Comparison of ENCODE assay signal across 12 cellular contexts in the genomic region with DNA sequence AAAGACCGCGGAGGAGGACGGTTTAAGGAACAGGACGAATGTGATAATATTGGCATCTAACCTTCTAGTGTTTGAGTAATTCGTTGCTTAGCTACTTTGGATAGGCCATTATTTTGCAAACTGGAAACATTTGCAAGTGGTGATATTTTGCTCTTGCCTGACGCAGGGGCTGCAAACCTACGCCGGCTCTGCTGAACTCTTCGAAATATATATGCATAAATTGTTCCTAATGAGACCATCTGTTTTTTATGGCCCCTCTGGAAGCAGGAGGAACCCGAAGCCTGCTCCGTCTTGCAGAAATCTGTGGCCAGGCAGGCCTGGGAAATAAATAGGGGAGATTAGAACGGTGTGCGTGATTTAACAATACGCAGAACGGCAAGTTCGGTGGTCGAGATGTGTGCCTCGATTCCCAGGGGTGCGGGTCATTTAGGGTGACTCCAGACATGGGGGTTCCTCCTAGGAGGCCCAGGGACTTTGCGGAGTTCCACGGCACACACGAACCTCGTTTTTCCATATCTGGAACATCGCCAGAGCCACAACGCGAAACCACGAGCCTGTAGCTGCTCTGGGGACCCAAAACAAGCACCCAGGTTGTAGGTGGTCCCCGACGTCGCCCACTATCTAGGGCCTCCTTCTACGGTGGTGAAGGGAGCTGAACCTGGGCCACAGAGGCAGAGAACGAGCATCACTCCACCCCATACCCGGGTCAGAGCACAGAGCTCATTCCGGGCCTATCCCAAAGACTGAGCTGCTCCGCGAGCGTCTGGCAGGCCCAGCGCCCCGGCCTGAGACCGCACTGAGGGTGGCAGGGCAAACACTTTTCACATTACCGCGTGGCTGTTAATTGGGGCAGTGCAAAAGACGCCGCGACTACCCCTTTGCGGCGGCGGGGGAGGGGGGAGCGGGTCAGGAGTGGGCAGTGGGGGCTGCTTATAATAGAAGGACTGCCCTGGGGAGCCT.
DNase-seq lines count a peak whose midpoint lies in the region; ATAC-seq, FAIRE-seq and TF ChIP-seq lines count a peak whose summit lies in the region.
"Had no signal": no experiment of that assay in that cellular context is flagged by ENCODE, and none has a peak within 500 bp of the region (broad histone marks: within the 10 kb centered on the region; RNA-seq: fewer than 3 reads in every experiment).

No MANE protein-coding gene starts in this region.

- CTCF ChIA-PET in endothelial cell of umbilical vein (lab: Charles Lee) = interaction anchor here (1.5 kb wide), 1 partner anchor 277 kb away, joined by 3 read pairs; no protein-coding TSS in a partner anchor

- peak; percentile 61 for DNase-seq in DMS53 (lab: John Stamatoyannopoulos, UW)
- no peak for DNase-seq in DMS53 treated with DMSO at 0.1 percent for 48 hours (lab: John Stamatoyannopoulos, UW; ENCODE audit: unreplicated experiment)
- DNase-seq in endothelial cell of umbilical vein (ENCODE audit: low read depth, low spot score) = no peak
- no peak for DNase-seq in RPMI8226
- DNase-seq in NCI-H82 (lab: John Stamatoyannopoulos, UW) = no peak
- DNase-seq: small intestine had no signal

- peak overlapping the region; percentile 92 for H3K9ac ChIP-seq in HUES6 (ENCODE audit: low read length)
- no peak overlapping the region for H3K9ac ChIP-seq in endothelial cell of umbilical vein (replicated peaks; ENCODE audit: extremely low read depth, insufficient read depth, low read length)

- FAIRE-seq in endothelial cell of umbilical vein (lab: Jason Lieb, UNC) = peak; percentile 68
- FAIRE-seq: small intestine had no signal

- dilution Hi-C loops in endothelial cell of umbilical vein (cut with MboI; ENCODE audit: extremely low pct_ligation_motif_present, low sequenced_read_pairs) = no loop called here

- H3K9me3 ChIP-seq in HUES6 (ENCODE audit: control insufficient read depth, insufficient read depth, low read depth, low read length) (no peaks in the 10 kb centered on the region), endothelial cell of umbilical vein (replicated peaks; ENCODE audit: control insufficient read depth, insufficient read depth, low read length) (no peaks in the 10 kb centered on the region), neuron (ENCODE audit: low read length) (peaks cover 2% of the 10 kb centered on the region)
- H3K9me3 ChIP-seq: neutrophil had no signal

- TF ChIP-seq CTCF in endothelial cell of umbilical vein (IDR thresholded peaks at IDR 0.05; ENCODE audit: extremely low read depth in 1 of 2, insufficient read depth in 1 of 2, low read depth in 1 of 2, low read length in 2 of 2) = no peak

- no peaks in the 10 kb centered on the region for H3K9me1 ChIP-seq in endothelial cell of umbilical vein (replicated peaks; ENCODE audit: control insufficient read depth, extremely low read depth, insufficient read depth, low read length)

- H3K79me2 ChIP-seq in endothelial cell of umbilical vein (ENCODE audit: control insufficient read depth, insufficient read depth, low read length) = no peaks in the 10 kb centered on the region

- intact Hi-C loops in endothelial cell of umbilical vein (cut with micrococcal nuclease) = no loop called here

- H3K27ac ChIP-seq in HUES6 (ENCODE audit: low read depth, low read length) = peak overlapping the region; percentile 39; the same call in 1 of the 2 replicates
- H3K27ac ChIP-seq in endothelial cell of umbilical vein (ENCODE audit: insufficient read depth, low read depth, low read length) = no peak overlapping the region
- H3K27ac ChIP-seq: 22Rv1, neutrophil had no signal

- H3K36me3 ChIP-seq in HUES6 (ENCODE audit: control insufficient read depth, insufficient read depth, low read length) (no peaks in the 10 kb centered on the region), endothelial cell of umbilical vein (ENCODE audit: control insufficient read depth in 2 of 2, extremely low read depth in 1 of 2, insufficient read depth in 2 of 2, low read length in 2 of 2) (no peaks in the 10 kb centered on the region), neuron (ENCODE audit: insufficient read depth, low read length) (no peaks in the 10 kb centered on the region)
- H3K36me3 ChIP-seq: neutrophil had no signal

- no peak overlapping the region for H3K4me2 ChIP-seq in endothelial cell of umbilical vein (ENCODE audit: insufficient read depth, low read length)

- peak overlapping the region; percentile 69 for H3K4me3 ChIP-seq in HUES6 (ENCODE audit: low read depth, low read length)
- H3K4me3 ChIP-seq in endothelial cell of umbilical vein (replicated peaks in 1 of 3; ENCODE audit: insufficient read depth in 1 of 3, low read depth in 1 of 3, low read length in 3 of 3) = no peak overlapping the region
- H3K4me3 ChIP-seq in neuron (ENCODE audit: low read length) = peak overlapping the region; percentile 62

- TF ChIP-seq POLR2A in endothelial cell of umbilical vein (IDR thresholded peaks at IDR 0.05; ENCODE audit: low read depth, low read length) = no peak

- H3K27me3 ChIP-seq in HUES6 (ENCODE audit: control insufficient read depth, insufficient read depth, low read length) = peaks cover 83% of the 10 kb centered on the region
- no peaks in the 10 kb centered on the region for H3K27me3 ChIP-seq in endothelial cell of umbilical vein (ENCODE audit: control insufficient read depth in 2 of 2, insufficient read depth in 2 of 2, low read length in 2 of 2)
- no peaks in the 10 kb centered on the region for H3K27me3 ChIP-seq in neuron (ENCODE audit: insufficient read depth, low read length)

- peaks cover 63% of the 10 kb centered on the region for H3K4me1 ChIP-seq in HUES6 (ENCODE audit: control insufficient read depth, insufficient read depth, low read length)
- peaks cover 22% of the 10 kb centered on the region for H3K4me1 ChIP-seq in endothelial cell of umbilical vein (ENCODE audit: control insufficient read depth, extremely low read depth, insufficient read depth, low read length)
- H3K4me1 ChIP-seq in neuron (ENCODE audit: insufficient read depth, low read length) = peaks cover 23% of the 10 kb centered on the region

- no peak for ATAC-seq in GM19351 (IDR thresholded peaks at IDR 0.05; ENCODE audit: unreplicated experiment)
- ATAC-seq: activated CD4-positive, CD25-positive, alpha-beta regulatory T cell treated with anti-CD3 and anti-CD28 coated beads, Interleukin-2, amount 50 U/mL, for 24 hours had no signal

- POLR2A ChIA-PET in endothelial cell of umbilical vein (lab: Charles Lee) = no interaction called here

- H2AFZ ChIP-seq in endothelial cell of umbilical vein (ENCODE audit: low read depth, low read length) (no peak overlapping the region), neuron (ENCODE audit: low read depth, low read length) (no peak overlapping the region)

- no peaks in the 10 kb centered on the region for H4K20me1 ChIP-seq in endothelial cell of umbilical vein (replicated peaks; ENCODE audit: control insufficient read depth, extremely low read depth, insufficient read depth, low read length)

- BruUV-seq in endothelial cell of umbilical vein (replicated peaks; lab: Mats Ljungman, UMichigan) = no TSS peak

TF ChIP-seq in endothelial cell of umbilical vein, 7 proteins besides CTCF, POLR2A, EP300 and RAD21:
- TF ChIP-seq POLR2AphosphoS5 (IDR thresholded peaks at IDR 0.05; ENCODE audit: insufficient read depth, low read depth, low read length) (no peak), FOS (IDR thresholded peaks at IDR 0.05; ENCODE audit: borderline replicate concordance, insufficient read depth, low read length) (no peak), MAX (IDR thresholded peaks at IDR 0.05; ENCODE audit: insufficient read depth, insufficient read length) (no peak), GATA2 (IDR thresholded peaks at IDR 0.05; ENCODE audit: insufficient read depth, insufficient read length, low read depth, low read length) (no peak), EZH2 (IDR thresholded peaks at IDR 0.05; ENCODE audit: borderline replicate concordance, low read depth, low read length, severe bottlenecking) (no peak), MYC (IDR thresholded peaks at IDR 0.05; ENCODE audit: low read depth, low read length) (no peak), JUN (IDR thresholded peaks at IDR 0.05; ENCODE audit: borderline replicate concordance, insufficient read depth, insufficient read length, low read depth) (no peak)
TF ChIP-seq in endothelial cell of umbilical vein: peak in this region for 0.

Comparison
In these comparisons a context has a peak if more than half of its experiments do, and no peak if none do; other contexts are left out.
1. H3K4me3 ChIP-seq: peak in HUES6 (single experiment) and neuron (single experiment); none in endothelial cell of umbilical vein (0 of 3).